Comparison of ENCODE assay signal across 8 cellular contexts in the genomic region with DNA sequence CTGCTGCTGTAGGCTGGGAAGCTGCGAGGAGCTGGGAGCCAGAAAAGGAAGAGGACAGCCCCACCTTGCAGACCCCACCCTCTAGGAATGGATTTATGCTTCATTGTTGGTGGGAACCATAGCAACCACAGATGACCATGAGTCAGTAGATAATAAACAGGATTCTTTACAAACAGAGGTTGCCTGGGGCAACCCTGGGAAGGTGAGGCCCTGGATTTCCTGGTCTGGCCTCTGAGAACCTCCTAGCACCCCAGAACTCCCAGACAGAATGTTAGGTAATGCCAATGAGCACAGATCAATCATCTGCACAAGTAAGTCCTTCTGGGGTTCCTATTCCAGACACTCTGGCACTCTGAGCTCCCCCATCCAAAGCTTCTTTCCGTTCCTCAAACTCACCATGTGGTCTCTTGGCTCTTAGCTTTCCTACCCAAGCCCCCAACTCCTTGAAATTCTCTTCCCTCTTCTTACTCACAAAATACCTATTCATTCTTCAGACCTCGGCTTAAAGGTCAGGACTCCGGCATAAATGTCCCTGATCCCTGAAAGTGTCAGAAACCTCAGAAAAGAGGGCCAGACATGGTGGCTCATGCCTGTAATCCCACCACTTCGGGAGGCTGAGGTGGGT. TPM values are rescaled to one million over a fixed set of nuclear protein-coding genes. Genes with fewer than 3 reads are reported as not detected.
A peak's percentile ranks its signal among the peaks of the same experiment; 100 is the strongest.
DNase-seq lines count a peak whose midpoint lies in the region; ATAC-seq and TF ChIP-seq lines count a peak whose summit lies in the region.

No MANE protein-coding gene starts in this region.

- 87% methylated on average over 4 of the region's 5 CpGs for WGBS in HUES64
- 75% methylated on average over 5 of the region's 5 CpGs for WGBS in liver

- POLR2A ChIA-PET in AG04450 (lab: Yijun Ruan, JAX) (interaction anchor here (0.6 to 0.7 kb wide), 2 partner anchors 25 to 175 kb away, joined by 3 read pairs; a partner anchor contains a TSS), MCF 10A (lab: Yijun Ruan, JAX) (interaction anchor here (1.1 to 2.6 kb wide), 9 partner anchors 9 to 239 kb away, joined by 3 to 13 read pairs (median 5); a partner anchor contains a TSS)

- no peaks in the 10 kb centered on the region for H3K27me3 Mint-ChIP-seq in MCF 10A (ENCODE audit: insufficient read depth, unreplicated experiment)

- ATAC-seq in GM18861 (IDR thresholded peaks at IDR 0.05; ENCODE audit: unreplicated experiment) (no peak), GM21825 (IDR thresholded peaks at IDR 0.05; ENCODE audit: unreplicated experiment) (no peak)

- H3K9me3 Mint-ChIP-seq in MCF 10A (ENCODE audit: unreplicated experiment), result no peaks in the 10 kb centered on the region

- intact Hi-C loops in MCF 10A (cut with micrococcal nuclease), result no loop called here

- H3K36me3 ChIP-seq in HUES64 (ENCODE audit: insufficient read depth, low read length), result no peaks in the 10 kb centered on the region
- no peaks in the 10 kb centered on the region for H3K36me3 ChIP-seq in liver (ENCODE audit: control insufficient read depth in 4 of 4, insufficient read depth in 3 of 4, low read depth in 1 of 4, low read length in 3 of 4)

- TF ChIP-seq RAD21 in liver (IDR thresholded peaks at IDR 0.05), result no peak

- H3K4me3 Mint-ChIP-seq in MCF 10A (ENCODE audit: unreplicated experiment), result no peak overlapping the region

- H3K9ac ChIP-seq in HUES64 (ENCODE audit: low read depth, low read length), result no peak overlapping the region
- H3K9ac ChIP-seq in liver (ENCODE audit: low read depth in 1 of 2, low read length in 2 of 2), result peak overlapping the region in 1 of 2 donors; percentile 21

- CTCF ChIA-PET in AG04450 (lab: Charles Lee), result interaction anchor here (0.6 to 1.3 kb wide), 4 partner anchors 10 to 307 kb away, joined by 3 to 6 read pairs (median 3); no protein-coding TSS in a partner anchor
- CTCF ChIA-PET in MCF 10A (lab: Yijun Ruan, JAX), result interaction anchor here (0.6 to 1.8 kb wide), 6 partner anchors 9 to 779 kb away, joined by 3 to 6 read pairs (median 4); no protein-coding TSS in a partner anchor

- peaks cover 18% of the 10 kb centered on the region for H3K4me1 Mint-ChIP-seq in MCF 10A (ENCODE audit: insufficient read depth, unreplicated experiment)

- H3K4me1 ChIP-seq in HUES64 (ENCODE audit: insufficient read depth, low read length), result no peaks in the 10 kb centered on the region
- peaks cover 10 to 33% (median 25%) of the 10 kb centered on the region in 4 donors for H3K4me1 ChIP-seq in liver (ENCODE audit: control insufficient read depth in 4 of 4, insufficient read depth in 4 of 4, low read length in 3 of 4)

- DNase-seq in AG04450 (ENCODE audit: low read depth, low spot score) (peak; percentile 32), MCF 10A (ENCODE audit: unreplicated experiment) (peak; percentile 88), NCI-H2081 treated with DMSO at 0.1 percent for 48 hours (lab: John Stamatoyannopoulos, UW) (no peak), GM10266 (ENCODE audit: extremely low spot score) (no peak)

- H3K27ac ChIP-seq in AG04450 (ENCODE audit: low read depth, low read length) (no peak overlapping the region), HUES64 (ENCODE audit: low read depth, low read length) (0 out of 2 replicates have a peak overlapping the region, but pooled peaks have one; percentile 30), liver (ENCODE audit: low read depth in 1 of 2, low read length in 2 of 2) (peak overlapping the region; percentile 82 to 83)

- peak overlapping the region; percentile 80 for H3K27ac Mint-ChIP-seq in MCF 10A (ENCODE audit: low read depth, unreplicated experiment)

- H3K9me3 ChIP-seq in AG04450 (ENCODE audit: control insufficient read depth, insufficient read depth, low read length), result no peaks in the 10 kb centered on the region
- H3K9me3 ChIP-seq in HUES64 (ENCODE audit: insufficient read depth, low read depth, low read length), result no peaks in the 10 kb centered on the region
- no peaks in the 10 kb centered on the region for H3K9me3 ChIP-seq in liver (ENCODE audit: control insufficient read depth in 4 of 4, low read length in 3 of 4)

- H3K4me3 ChIP-seq in AG04450 (ENCODE audit: low read depth, low read length) (no peak overlapping the region), HUES64 (ENCODE audit: low read length) (no peak overlapping the region), liver (ENCODE audit: low read depth in 1 of 3, low read length in 3 of 3) (no peak overlapping the region)

- peaks cover 16% of the 10 kb centered on the region for H3K36me3 Mint-ChIP-seq in MCF 10A (ENCODE audit: insufficient read depth, unreplicated experiment)

- BruUV-seq in MCF 10A (replicated peaks; lab: Mats Ljungman, UMichigan), result no TSS peak

- TF ChIP-seq CTCF in AG04450 (IDR thresholded peaks at IDR 0.05; ENCODE audit: low read depth, low read length), result no peak
- no peak for TF ChIP-seq CTCF in MCF 10A (IDR thresholded peaks at IDR 0.05; ENCODE audit: unreplicated experiment)
- no peak for TF ChIP-seq CTCF in liver (IDR thresholded peaks at IDR 0.05; ENCODE audit: low read depth, low read length, missing input control)
- TF ChIP-seq CTCF in GM10266 (IDR thresholded peaks at IDR 0.05; ENCODE audit: control insufficient read depth, insufficient read depth, low read depth, missing control alignments), result no peak

- H3K27me3 ChIP-seq in AG04450 (ENCODE audit: control insufficient read depth, insufficient read depth, low read length) (no peaks in the 10 kb centered on the region), HUES64 (ENCODE audit: insufficient read depth, low read length) (no peaks in the 10 kb centered on the region), liver (ENCODE audit: control insufficient read depth in 4 of 4, insufficient read depth in 4 of 4, low read length in 3 of 4) (no peaks in the 10 kb centered on the region)

TF ChIP-seq in liver, 16 proteins besides CTCF, POLR2A, EP300 and RAD21:
- TF ChIP-seq RXRA (IDR thresholded peaks at IDR 0.05), result no peak
- TF ChIP-seq, protein P1, sequence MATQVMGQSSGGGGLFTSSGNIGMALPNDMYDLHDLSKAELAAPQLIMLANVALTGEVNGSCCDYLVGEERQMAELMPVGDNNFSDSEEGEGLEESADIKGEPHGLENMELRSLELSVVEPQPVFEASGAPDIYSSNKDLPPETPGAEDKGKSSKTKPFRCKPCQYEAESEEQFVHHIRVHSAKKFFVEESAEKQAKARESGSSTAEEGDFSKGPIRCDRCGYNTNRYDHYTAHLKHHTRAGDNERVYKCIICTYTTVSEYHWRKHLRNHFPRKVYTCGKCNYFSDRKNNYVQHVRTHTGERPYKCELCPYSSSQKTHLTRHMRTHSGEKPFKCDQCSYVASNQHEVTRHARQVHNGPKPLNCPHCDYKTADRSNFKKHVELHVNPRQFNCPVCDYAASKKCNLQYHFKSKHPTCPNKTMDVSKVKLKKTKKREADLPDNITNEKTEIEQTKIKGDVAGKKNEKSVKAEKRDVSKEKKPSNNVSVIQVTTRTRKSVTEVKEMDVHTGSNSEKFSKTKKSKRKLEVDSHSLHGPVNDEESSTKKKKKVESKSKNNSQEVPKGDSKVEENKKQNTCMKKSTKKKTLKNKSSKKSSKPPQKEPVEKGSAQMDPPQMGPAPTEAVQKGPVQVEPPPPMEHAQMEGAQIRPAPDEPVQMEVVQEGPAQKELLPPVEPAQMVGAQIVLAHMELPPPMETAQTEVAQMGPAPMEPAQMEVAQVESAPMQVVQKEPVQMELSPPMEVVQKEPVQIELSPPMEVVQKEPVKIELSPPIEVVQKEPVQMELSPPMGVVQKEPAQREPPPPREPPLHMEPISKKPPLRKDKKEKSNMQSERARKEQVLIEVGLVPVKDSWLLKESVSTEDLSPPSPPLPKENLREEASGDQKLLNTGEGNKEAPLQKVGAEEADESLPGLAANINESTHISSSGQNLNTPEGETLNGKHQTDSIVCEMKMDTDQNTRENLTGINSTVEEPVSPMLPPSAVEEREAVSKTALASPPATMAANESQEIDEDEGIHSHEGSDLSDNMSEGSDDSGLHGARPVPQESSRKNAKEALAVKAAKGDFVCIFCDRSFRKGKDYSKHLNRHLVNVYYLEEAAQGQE (IDR thresholded peaks at IDR 0.05), result no peak
- no peak for TF ChIP-seq HNF4A (conservative IDR thresholded peaks at IDR 0.05)
- TF ChIP-seq, protein P2, sequence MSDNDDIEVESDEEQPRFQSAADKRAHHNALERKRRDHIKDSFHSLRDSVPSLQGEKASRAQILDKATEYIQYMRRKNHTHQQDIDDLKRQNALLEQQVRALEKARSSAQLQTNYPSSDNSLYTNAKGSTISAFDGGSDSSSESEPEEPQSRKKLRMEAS (IDR thresholded peaks at IDR 0.05), result no peak
- no peak for TF ChIP-seq FOXA2 (IDR thresholded peaks at IDR 0.05)
- TF ChIP-seq YY1 (IDR thresholded peaks at IDR 0.05), result no peak
- no peak for TF ChIP-seq EGR1 (IDR thresholded peaks at IDR 0.05; ENCODE audit: low read depth in 2 of 2)
- TF ChIP-seq FOXA1 (IDR thresholded peaks at IDR 0.05), result no peak
- TF ChIP-seq GABPA (IDR thresholded peaks at IDR 0.05 in 1 of 2, conservative IDR thresholded peaks at IDR 0.05 in 1 of 2), result no peak
- TF ChIP-seq, protein P3, sequence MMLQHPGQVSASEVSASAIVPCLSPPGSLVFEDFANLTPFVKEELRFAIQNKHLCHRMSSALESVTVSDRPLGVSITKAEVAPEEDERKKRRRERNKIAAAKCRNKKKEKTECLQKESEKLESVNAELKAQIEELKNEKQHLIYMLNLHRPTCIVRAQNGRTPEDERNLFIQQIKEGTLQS (IDR thresholded peaks at IDR 0.05), result no peak
- TF ChIP-seq SP1 (IDR thresholded peaks at IDR 0.05), result no peak
- TF ChIP-seq HNF4G (IDR thresholded peaks at IDR 0.05), result no peak
- TF ChIP-seq JUND (IDR thresholded peaks at IDR 0.05), result no peak

RNA-seq across cellular contexts. Expression of a gene that starts 15.2 kb away (rescaled TPM):
- polyA plus RNA-seq in AG04450 (2011; rRNA removed), result 0.06 and 0.15 TPM in 2 replicates
- polyA minus RNA-seq in AG04450 (2011; rRNA and poly(A)+ RNA removed), result 0.26 and 0.51 TPM in 2 replicates
- polyA plus RNA-seq in HUES64 (2013, experiment 1 of 2), result 12.1 TPM
- polyA plus RNA-seq in HUES64 (2013, experiment 2 of 2), result 11.6 TPM
- not detected in 2 replicates for total RNA-seq in MCF 10A (2022)
- total RNA-seq in liver, result 1 to 10 TPM; 2.2 to 6.3 TPM
- 1 to 10 TPM; 2.4 to 2.7 TPM for polyA plus RNA-seq in liver

RNA-seq across cellular contexts. Expression of a gene that starts 46.6 kb away (rescaled TPM):
- polyA plus RNA-seq in AG04450 (2011; rRNA removed), result 231 and 255 TPM in 2 replicates
- polyA minus RNA-seq in AG04450 (2011; rRNA and poly(A)+ RNA removed), result 222 and 237 TPM in 2 replicates
- polyA plus RNA-seq in HUES64 (2013, experiment 1 of 2), result 39.4 TPM
- polyA plus RNA-seq in HUES64 (2013, experiment 2 of 2), result 37.2 TPM
- total RNA-seq in MCF 10A (2022), result 103 and 110 TPM in 2 replicates
- total RNA-seq in liver, result 100 to 1,000 TPM in 1 of 2 donors, 10 to 100 TPM in 1; 36.9 to 144 TPM
- polyA plus RNA-seq in liver, result 100 to 1,000 TPM in 1 of 2 donors, 10 to 100 TPM in 1; 56.0 to 121 TPM

Comparison
In these comparisons a context has a peak if more than half of its experiments do, and no peak if none do; other contexts are left out.
1. DNase-seq: peak in AG04450 (single experiment) and MCF 10A (single experiment); none in NCI-H2081 treated with DMSO at 0.1 percent for 48 hours (single experiment) and GM10266 (single experiment).